In the genomic region with DNA sequence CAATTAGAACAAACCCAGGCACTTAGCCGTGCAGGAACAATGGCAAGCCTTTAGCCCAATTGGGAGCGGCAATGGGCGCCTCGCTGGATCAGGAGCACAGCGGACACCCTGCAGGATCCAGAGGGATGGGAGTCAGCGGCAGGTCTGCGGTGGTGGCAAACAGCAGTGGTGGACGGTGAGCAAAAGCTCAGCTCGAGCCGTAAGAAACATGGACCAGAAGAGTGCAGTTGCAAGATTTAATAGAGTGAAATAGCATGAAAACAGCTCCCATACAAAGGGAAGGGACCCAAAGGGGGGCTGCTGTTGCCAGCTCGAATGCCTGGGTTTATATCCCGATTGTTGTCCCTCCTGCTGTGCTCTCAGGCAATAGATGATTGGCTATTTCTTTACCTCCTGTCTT, we compare ENCODE assay signal across 12 cellular contexts. TPM values are rescaled to one million over a fixed set of nuclear protein-coding genes. Genes with fewer than 3 reads are reported as not detected.
"Had no signal": no experiment of that assay in that cellular context is flagged by ENCODE, and none has a peak within 500 bp of the region (broad histone marks: within the 10 kb centered on the region; RNA-seq: fewer than 3 reads in every experiment).

Gene ERVW-1 (minus strand): TSS at position 302 of the 400 bp plus-strand sequence. CDS start 7,565 bp downstream, outside the sequence.

RNA-seq across cellular contexts. Expression of gene ERVW-1, which starts in this region (rescaled TPM):
- total RNA-seq: activated CD4-positive, alpha-beta memory T cell treated with anti-CD3 and anti-CD28 coated beads, Interleukin-2, amount 10 ng/mL, durations not matched to agents 7 days and 5 days; activated CD4-positive, alpha-beta T cell treated with anti-CD3 and anti-CD28 coated beads for 36 hours; activated CD4-positive, alpha-beta T cell treated with anti-CD3 and anti-CD28 coated beads, Interleukin-2, amount 10 ng/mL, durations not matched to agents 7 days and 5 days; activated CD8-positive, alpha-beta memory T cell treated with anti-CD3 and anti-CD28 coated beads, Interleukin-2, amount 10 ng/mL, durations not matched to agents 7 days and 5 days; activated CD8-positive, alpha-beta T cell treated with anti-CD3 and anti-CD28 coated beads, Interleukin-2, amount 10 ng/mL, durations not matched to agents 7 days and 5 days; activated naive CD8-positive, alpha-beta T cell treated with anti-CD3 and anti-CD28 coated beads, Interleukin-2, amount 10 ng/mL, durations not matched to agents 7 days and 5 days; activated T-helper 2 cell treated with anti-CD3 and anti-CD28 coated beads, Interferon-gamma antibody, Interleukin-2, Interleukin-4, amounts not matched to agents 10 μg/mL and 5 μg/mL and 100 μg/mL, durations not matched to agents 14 hours and 24 hours and 36 hours; ascending aorta; bronchial epithelial cell; cardiac muscle cell; chondrocyte had no signal
- polyA plus RNA-seq: adipose tissue, cardiac muscle cell had no signal
